2 cellular contexts compared by ENCODE assay signal in the genomic region with DNA sequence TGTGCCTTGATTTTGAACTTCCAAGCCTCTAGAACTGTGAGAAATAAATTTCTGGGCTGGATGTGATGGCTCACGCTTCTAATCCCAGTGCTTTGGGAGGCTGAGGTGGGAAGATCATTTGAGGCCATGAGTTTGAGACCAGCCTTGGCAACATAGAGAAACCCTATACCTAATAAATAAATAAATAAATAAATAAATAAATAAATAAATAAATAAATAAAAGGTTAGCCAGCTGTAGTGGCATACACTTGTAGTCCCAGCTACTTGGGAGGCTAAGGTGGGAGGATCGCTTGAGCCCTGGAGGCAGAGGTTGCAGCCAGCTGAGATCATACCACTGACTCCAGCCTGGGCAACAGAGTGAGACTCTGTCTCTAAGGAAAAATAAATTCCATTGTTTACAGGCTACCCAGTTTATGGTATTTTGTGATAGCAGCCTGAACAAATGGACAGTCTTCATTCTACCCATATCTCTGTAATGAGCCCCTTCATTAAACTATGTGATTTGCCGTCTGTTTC.
TF ChIP-seq lines count a peak whose summit lies in the region.

No MANE protein-coding gene starts in this region.

TF ChIP-seq in HCT116, 20 proteins besides CTCF, POLR2A, EP300 and RAD21 (continued from another document):
- no peak for TF ChIP-seq REST (IDR thresholded peaks at IDR 0.05; ENCODE audit: low read depth)
- TF ChIP-seq, protein P1, sequence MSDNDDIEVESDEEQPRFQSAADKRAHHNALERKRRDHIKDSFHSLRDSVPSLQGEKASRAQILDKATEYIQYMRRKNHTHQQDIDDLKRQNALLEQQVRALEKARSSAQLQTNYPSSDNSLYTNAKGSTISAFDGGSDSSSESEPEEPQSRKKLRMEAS (IDR thresholded peaks at IDR 0.05) = no peak
- TF ChIP-seq POLR2AphosphoS5 (IDR thresholded peaks at IDR 0.05; ENCODE audit: low read depth, low read length) = no peak
- no peak for TF ChIP-seq CBX3 (IDR thresholded peaks at IDR 0.05; ENCODE audit: low read depth)
- TF ChIP-seq CEBPB (IDR thresholded peaks at IDR 0.05; ENCODE audit: low read depth) = no peak
- TF ChIP-seq ZNF274 (IDR thresholded peaks at IDR 0.05; ENCODE audit: low read depth, low read length) = no peak
- TF ChIP-seq, protein P2, sequence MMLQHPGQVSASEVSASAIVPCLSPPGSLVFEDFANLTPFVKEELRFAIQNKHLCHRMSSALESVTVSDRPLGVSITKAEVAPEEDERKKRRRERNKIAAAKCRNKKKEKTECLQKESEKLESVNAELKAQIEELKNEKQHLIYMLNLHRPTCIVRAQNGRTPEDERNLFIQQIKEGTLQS (IDR thresholded peaks at IDR 0.05) = no peak

TF ChIP-seq in K562, 482 proteins besides CTCF, POLR2A, EP300 and RAD21 (continued from another document):
- TF ChIP-seq, protein P3, sequence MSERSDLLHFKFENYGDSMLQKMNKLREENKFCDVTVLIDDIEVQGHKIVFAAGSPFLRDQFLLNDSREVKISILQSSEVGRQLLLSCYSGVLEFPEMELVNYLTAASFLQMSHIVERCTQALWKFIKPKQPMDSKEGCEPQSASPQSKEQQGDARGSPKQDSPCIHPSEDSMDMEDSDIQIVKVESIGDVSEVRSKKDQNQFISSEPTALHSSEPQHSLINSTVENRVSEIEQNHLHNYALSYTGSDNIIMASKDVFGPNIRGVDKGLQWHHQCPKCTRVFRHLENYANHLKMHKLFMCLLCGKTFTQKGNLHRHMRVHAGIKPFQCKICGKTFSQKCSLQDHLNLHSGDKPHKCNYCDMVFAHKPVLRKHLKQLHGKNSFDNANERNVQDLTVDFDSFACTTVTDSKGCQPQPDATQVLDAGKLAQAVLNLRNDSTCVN (CRISPR knock-in tag; IDR thresholded peaks at IDR 0.05) = no peak
- no peak for TF ChIP-seq POLR2G (IDR thresholded peaks at IDR 0.05; ENCODE audit: low read depth, low read length)
